ENCODE assay signal across 8 cellular contexts in the genomic region with DNA sequence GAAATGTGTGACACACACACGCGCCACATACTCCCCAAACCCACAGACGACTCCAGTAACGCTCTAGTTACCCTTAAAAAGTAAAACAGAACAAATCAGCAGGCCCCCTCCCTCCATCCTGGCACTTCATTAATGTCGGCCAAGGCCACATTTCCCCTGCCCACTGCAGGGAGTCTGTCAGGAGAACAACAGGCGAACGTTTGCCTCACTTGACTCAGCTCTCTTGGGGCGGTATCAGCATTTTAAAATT. TPM values are rescaled to one million over a fixed set of nuclear protein-coding genes. Genes with fewer than 3 reads are reported as not detected.
DNase-seq lines count a peak whose midpoint lies in the region; ATAC-seq and TF ChIP-seq lines count a peak whose summit lies in the region.

No MANE protein-coding gene starts in this region.

- H3K27me3 ChIP-seq in GM23338 (ENCODE audit: insufficient read depth) (no peaks in the 10 kb centered on the region), thyroid gland (no peaks in the 10 kb centered on the region)

- WGBS in thyroid gland, 2 donors: 0 to 2% methylated on average over 5 to 8 of the region's 8 CpGs

- TF ChIP-seq POLR2A in thyroid gland (IDR thresholded peaks at IDR 0.05): no peak

- peak overlapping the region; percentile 60 for H3K4me3 ChIP-seq in AG09309 (ENCODE audit: control insufficient read depth, low read depth, low read length)
- peak overlapping the region; percentile 87 for H3K4me3 ChIP-seq in GM23338
- H3K4me3 ChIP-seq in thyroid gland (replicated peaks in 1 of 3): peak overlapping the region; percentile 35 to 49 (median 47)

- DNase-seq in AG09309 (ENCODE audit: low read depth): no peak
- peak; percentile 66 for DNase-seq in GM23338 (ENCODE audit: low spot score)
- DNase-seq in immature natural killer cell: no peak
- no peak for DNase-seq in thyroid gland
- DNase-seq in medulla oblongata (ENCODE audit: extremely low spot score): no peak
- no peak for DNase-seq in stimulated activated CD8-positive, alpha-beta memory T cell treated with anti-CD3 and anti-CD28 coated beads, Interleukin-4, amount 100 ng/mL, for 48 hours
- no peak for DNase-seq in DMS79 (lab: John Stamatoyannopoulos, UW)

- H3K27ac Mint-ChIP-seq in GM23338 (peak overlapping the region; percentile 95), immature natural killer cell (no peak overlapping the region)
- H3K27ac Mint-ChIP-seq in activated T-helper 17 cell treated with anti-CD3 and anti-CD28 coated beads, Interleukin-2, amount 50 U/mL, for 72 hours: peak overlapping the region; percentile 82

- peak; percentile 24 for ATAC-seq in GM23338
- peak; percentile 46 for ATAC-seq in activated T-helper 17 cell treated with anti-CD3 and anti-CD28 coated beads, Interleukin-2, amount 50 U/mL, for 72 hours (replicated peaks)

- H3K27ac ChIP-seq in GM23338 (ENCODE audit: low read depth): peak overlapping the region; percentile 92
- H3K27ac ChIP-seq in thyroid gland: peak overlapping the region; percentile 71 to 77 (median 77)

- H3F3A ChIP-seq in GM23338 (replicated peaks; ENCODE audit: low read depth): peaks cover 19% of the 10 kb centered on the region

- H3K4me1 ChIP-seq in GM23338 (ENCODE audit: insufficient read depth): peaks cover 29% of the 10 kb centered on the region
- peaks cover 4 to 15% of the 10 kb centered on the region in 2 donors for H3K4me1 ChIP-seq in thyroid gland

- intact Hi-C loops in thyroid gland (cut with DNase I): no loop called here

- peak overlapping the region; percentile 97 for H3K4me2 ChIP-seq in GM23338

- H3K36me3 ChIP-seq in GM23338 (ENCODE audit: insufficient read depth): no peaks in the 10 kb centered on the region
- H3K36me3 ChIP-seq in thyroid gland: no peaks in the 10 kb centered on the region

- peaks cover 6% of the 10 kb centered on the region for H3K36me3 Mint-ChIP-seq in GM23338 (ENCODE audit: low read depth)
- H3K36me3 Mint-ChIP-seq in activated T-helper 17 cell treated with anti-CD3 and anti-CD28 coated beads, Interleukin-2, amount 50 U/mL, for 72 hours (ENCODE audit: low read depth): no peaks in the 10 kb centered on the region
- peaks cover 0 to 4% (median 0%) of the 10 kb centered on the region in 3 donors for H3K36me3 Mint-ChIP-seq in immature natural killer cell

- peak overlapping the region; percentile 90 for H2AFZ ChIP-seq in GM23338

- H3K9me3 ChIP-seq in thyroid gland: no peaks in the 10 kb centered on the region

- H3K9me3 Mint-ChIP-seq in GM23338: no peaks in the 10 kb centered on the region; the same call in 1 of the 3 replicates
- H3K9me3 Mint-ChIP-seq in activated T-helper 17 cell treated with anti-CD3 and anti-CD28 coated beads, Interleukin-2, amount 50 U/mL, for 72 hours: no peaks in the 10 kb centered on the region
- peaks cover 0 to 3% (median 0%) of the 10 kb centered on the region in 6 donors for H3K9me3 Mint-ChIP-seq in immature natural killer cell

- peaks cover 14% of the 10 kb centered on the region; the same call in 1 of the 2 replicates for H4K20me1 ChIP-seq in GM23338 (replicated peaks; ENCODE audit: insufficient read depth)

- peaks cover 30% of the 10 kb centered on the region for H3K4me1 Mint-ChIP-seq in GM23338
- peaks cover 10% of the 10 kb centered on the region for H3K4me1 Mint-ChIP-seq in activated T-helper 17 cell treated with anti-CD3 and anti-CD28 coated beads, Interleukin-2, amount 50 U/mL, for 72 hours
- H3K4me1 Mint-ChIP-seq in immature natural killer cell: peaks cover 25 to 30% of the 10 kb centered on the region in 2 donors

- H3K9me2 ChIP-seq in GM23338 (ENCODE audit: insufficient read depth): no peaks in the 10 kb centered on the region

- peak overlapping the region; percentile 94 for H3K4me3 Mint-ChIP-seq in GM23338
- H3K4me3 Mint-ChIP-seq in activated T-helper 17 cell treated with anti-CD3 and anti-CD28 coated beads, Interleukin-2, amount 50 U/mL, for 72 hours: peak overlapping the region; percentile 88
- peak overlapping the region; percentile 78 to 87 (median 85) for H3K4me3 Mint-ChIP-seq in immature natural killer cell

- H3K79me2 ChIP-seq in GM23338 (replicated peaks; ENCODE audit: insufficient read depth): peaks cover 50% of the 10 kb centered on the region

- peaks cover 11% of the 10 kb centered on the region for H3K27me3 Mint-ChIP-seq in GM23338 (ENCODE audit: insufficient read depth, low read depth, poor library complexity)
- peaks cover 17% of the 10 kb centered on the region for H3K27me3 Mint-ChIP-seq in activated T-helper 17 cell treated with anti-CD3 and anti-CD28 coated beads, Interleukin-2, amount 50 U/mL, for 72 hours
- peaks cover 5 to 26% (median 21%) of the 10 kb centered on the region in 3 donors for H3K27me3 Mint-ChIP-seq in immature natural killer cell (ENCODE audit: low read depth in 3 of 3)

- TF ChIP-seq CTCF in AG09309 (IDR thresholded peaks at IDR 0.05; ENCODE audit: control insufficient read depth, insufficient read depth, low read depth, low read length, missing control alignments) (no peak), GM23338 (conservative IDR thresholded peaks at IDR 0.05; ENCODE audit: low read depth in 2 of 2) (no peak), thyroid gland (IDR thresholded peaks at IDR 0.05) (no peak)

TF ChIP-seq in GM23338, 12 proteins besides CTCF, POLR2A, EP300 and RAD21 (continues in another document):
- TF ChIP-seq EZH2 (IDR thresholded peaks at IDR 0.05; ENCODE audit: low read depth, unreplicated experiment): no peak
- TF ChIP-seq, protein P1, sequence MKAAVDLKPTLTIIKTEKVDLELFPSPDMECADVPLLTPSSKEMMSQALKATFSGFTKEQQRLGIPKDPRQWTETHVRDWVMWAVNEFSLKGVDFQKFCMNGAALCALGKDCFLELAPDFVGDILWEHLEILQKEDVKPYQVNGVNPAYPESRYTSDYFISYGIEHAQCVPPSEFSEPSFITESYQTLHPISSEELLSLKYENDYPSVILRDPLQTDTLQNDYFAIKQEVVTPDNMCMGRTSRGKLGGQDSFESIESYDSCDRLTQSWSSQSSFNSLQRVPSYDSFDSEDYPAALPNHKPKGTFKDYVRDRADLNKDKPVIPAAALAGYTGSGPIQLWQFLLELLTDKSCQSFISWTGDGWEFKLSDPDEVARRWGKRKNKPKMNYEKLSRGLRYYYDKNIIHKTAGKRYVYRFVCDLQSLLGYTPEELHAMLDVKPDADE (IDR thresholded peaks at IDR 0.05): no peak
- no peak for TF ChIP-seq JUNB (IDR thresholded peaks at IDR 0.05; ENCODE audit: unreplicated experiment)
- TF ChIP-seq CREB1 (CRISPR knock-in tag; IDR thresholded peaks at IDR 0.05; ENCODE audit: low read depth): no peak
- no peak for TF ChIP-seq STAT1 (IDR thresholded peaks at IDR 0.05; ENCODE audit: unreplicated experiment)
- no peak for TF ChIP-seq POLR2AphosphoS5 (IDR thresholded peaks at IDR 0.05; ENCODE audit: low read depth)
- TF ChIP-seq EZH2phosphoT487 (IDR thresholded peaks at IDR 0.05; ENCODE audit: unreplicated experiment): no peak
- no peak for TF ChIP-seq ZNF114 (CRISPR knock-in tag; IDR thresholded peaks at IDR 0.05)
- TF ChIP-seq ZNF331 (CRISPR knock-in tag; IDR thresholded peaks at IDR 0.05; ENCODE audit: low read depth): no peak
- no peak for TF ChIP-seq NANOG (IDR thresholded peaks at IDR 0.05; ENCODE audit: borderline replicate concordance)
- TF ChIP-seq, protein P2, sequence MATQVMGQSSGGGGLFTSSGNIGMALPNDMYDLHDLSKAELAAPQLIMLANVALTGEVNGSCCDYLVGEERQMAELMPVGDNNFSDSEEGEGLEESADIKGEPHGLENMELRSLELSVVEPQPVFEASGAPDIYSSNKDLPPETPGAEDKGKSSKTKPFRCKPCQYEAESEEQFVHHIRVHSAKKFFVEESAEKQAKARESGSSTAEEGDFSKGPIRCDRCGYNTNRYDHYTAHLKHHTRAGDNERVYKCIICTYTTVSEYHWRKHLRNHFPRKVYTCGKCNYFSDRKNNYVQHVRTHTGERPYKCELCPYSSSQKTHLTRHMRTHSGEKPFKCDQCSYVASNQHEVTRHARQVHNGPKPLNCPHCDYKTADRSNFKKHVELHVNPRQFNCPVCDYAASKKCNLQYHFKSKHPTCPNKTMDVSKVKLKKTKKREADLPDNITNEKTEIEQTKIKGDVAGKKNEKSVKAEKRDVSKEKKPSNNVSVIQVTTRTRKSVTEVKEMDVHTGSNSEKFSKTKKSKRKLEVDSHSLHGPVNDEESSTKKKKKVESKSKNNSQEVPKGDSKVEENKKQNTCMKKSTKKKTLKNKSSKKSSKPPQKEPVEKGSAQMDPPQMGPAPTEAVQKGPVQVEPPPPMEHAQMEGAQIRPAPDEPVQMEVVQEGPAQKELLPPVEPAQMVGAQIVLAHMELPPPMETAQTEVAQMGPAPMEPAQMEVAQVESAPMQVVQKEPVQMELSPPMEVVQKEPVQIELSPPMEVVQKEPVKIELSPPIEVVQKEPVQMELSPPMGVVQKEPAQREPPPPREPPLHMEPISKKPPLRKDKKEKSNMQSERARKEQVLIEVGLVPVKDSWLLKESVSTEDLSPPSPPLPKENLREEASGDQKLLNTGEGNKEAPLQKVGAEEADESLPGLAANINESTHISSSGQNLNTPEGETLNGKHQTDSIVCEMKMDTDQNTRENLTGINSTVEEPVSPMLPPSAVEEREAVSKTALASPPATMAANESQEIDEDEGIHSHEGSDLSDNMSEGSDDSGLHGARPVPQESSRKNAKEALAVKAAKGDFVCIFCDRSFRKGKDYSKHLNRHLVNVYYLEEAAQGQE (IDR thresholded peaks at IDR 0.05; ENCODE audit: unreplicated experiment): no peak

RNA-seq across cellular contexts. Expression of a gene that starts 0.7 kb away (rescaled TPM):
- 95.8 and 108 TPM in 2 replicates for total RNA-seq in GM23338 (2014; rRNA removed; shearing (Covaris generic))
- 9.4 and 11.3 TPM in 2 replicates for polyA plus RNA-seq in GM23338 (2016; fragmentation: Nextera tagmentation; extraction: Ambion mirVana)
- 1 to 10 TPM in 1 of 2 donors, not detected in 1; 3.1 TPM for total RNA-seq in activated T-helper 17 cell treated with anti-CD3 and anti-CD28 coated beads, Interleukin-2, amount 50 U/mL, for 72 hours
- not detected for polyA plus RNA-seq in immature natural killer cell
- total RNA-seq in thyroid gland: 10 to 100 TPM; 27.3 to 76.6 (median 57.1) TPM

Comparison
In these comparisons a context has a peak if more than half of its experiments do, and no peak if none do; other contexts are left out.
1. H3K27ac Mint-ChIP-seq: peak in GM23338 (single experiment) and activated T-helper 17 cell treated with anti-CD3 and anti-CD28 coated beads, Interleukin-2, amount 50 U/mL, for 72 hours (single experiment); none in immature natural killer cell (0 of 6).
2. RNA of a gene that starts 0.7 kb away (total RNA-seq): 95.8 to 108 TPM in GM23338 and 27.3 to 76.6 TPM in thyroid gland; 3.1 TPM in activated T-helper 17 cell treated with anti-CD3 and anti-CD28 coated beads, Interleukin-2, amount 50 U/mL, for 72 hours; every median in the first group is over 4 times any median in the second.
3. Peak in every context shown above with its lines, with median percentiles within 50 percentile points of each other: H3K4me3 ChIP-seq and H3K4me3 Mint-ChIP-seq.